In genomic region chr4:110953898-110954297, GRCh38 we compare ENCODE assay signal across 15 cellular contexts.
DNase-seq lines count a peak whose midpoint lies in the region; FAIRE-seq and TF ChIP-seq lines count a peak whose summit lies in the region.
"Had no signal": no experiment of that assay in that cellular context is flagged by ENCODE, and none has a peak within 500 bp of the region (broad histone marks: within the 10 kb centered on the region; RNA-seq: fewer than 3 reads in every experiment).

No MANE protein-coding gene starts in this region.

- TF ChIP-seq CTCF in fibroblast of villous mesenchyme (IDR thresholded peaks at IDR 0.05; ENCODE audit: insufficient read depth, low read depth, low read length) = no peak

- H3K4me3 ChIP-seq in fibroblast of villous mesenchyme (ENCODE audit: low read depth, low read length) = no peak overlapping the region
- H3K4me3 ChIP-seq: A549 had no signal

- no peak for FAIRE-seq in RCC 7860 (lab: Jason Lieb, UNC)
- FAIRE-seq: A549, HepG2, HTR-8/SVneo had no signal

- DNase-seq in HuH-7 (ENCODE audit: low spot score) (peak; percentile 1), fibroblast of villous mesenchyme (ENCODE audit: low read depth) (peak; percentile 33), myocyte (ENCODE audit: low read depth) (peak; percentile 40), globus pallidus (ENCODE audit: low spot score) (no peak), T-helper 2 cell (no peak), RCC 7860 (ENCODE audit: low spot score) (no peak)
- DNase-seq: CD8-positive, alpha-beta T cell; COR-L47; DND-41; GF-D8; GOT3; H9 had no signal

Comparison
In these comparisons a context has a peak if more than half of its experiments do, and no peak if none do; other contexts are left out.
1. DNase-seq: peak in HuH-7 (single experiment), fibroblast of villous mesenchyme (single experiment) and myocyte (single experiment); none in globus pallidus (single experiment), T-helper 2 cell (0 of 5) and RCC 7860 (single experiment).